In the genomic region with DNA sequence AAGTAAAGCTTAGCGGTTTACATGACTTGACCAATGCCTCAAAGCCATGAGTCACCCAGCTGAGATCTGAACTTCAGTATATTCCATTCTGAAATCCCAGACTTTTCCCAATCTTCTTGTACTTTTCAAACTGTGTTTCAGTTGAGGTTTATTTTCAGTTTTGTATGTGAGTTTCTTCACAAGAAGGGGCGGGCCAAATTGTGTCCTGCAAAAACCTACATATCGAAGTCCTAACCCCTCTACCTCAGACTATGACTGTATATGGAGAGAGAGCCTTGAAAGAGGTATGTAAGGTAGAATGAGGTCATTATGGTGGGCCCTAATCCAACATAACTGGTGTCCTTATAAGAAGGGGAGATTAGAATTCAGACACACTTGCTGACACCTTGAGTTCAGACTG, we compare ENCODE assay signal across 10 cellular contexts. TPM values are rescaled to one million over a fixed set of nuclear protein-coding genes. Genes with fewer than 3 reads are reported as not detected.
DNase-seq lines count a peak whose midpoint lies in the region; ATAC-seq, FAIRE-seq and TF ChIP-seq lines count a peak whose summit lies in the region.
"Had no signal": no experiment of that assay in that cellular context is flagged by ENCODE, and none has a peak within 500 bp of the region (broad histone marks: within the 10 kb centered on the region; RNA-seq: fewer than 3 reads in every experiment).

No MANE protein-coding gene starts in this region.

- no peak for TF ChIP-seq POLR2A in stomach (IDR thresholded peaks at IDR 0.05)

- H3K9ac ChIP-seq in adipocyte (ENCODE audit: low read length) = peak overlapping the region; percentile 92
- H3K9ac ChIP-seq in kidney (ENCODE audit: low read length in 2 of 2) = peak overlapping the region in 1 of 2 donors; percentile 48

- no peaks in the 10 kb centered on the region for H3K36me3 Mint-ChIP-seq in naive thymus-derived CD8-positive, alpha-beta T cell

- H3K9me3 ChIP-seq in adipocyte (ENCODE audit: control insufficient read depth, low read length) (no peaks in the 10 kb centered on the region), kidney (ENCODE audit: control insufficient read depth in 1 of 2, low read length in 2 of 2) (no peaks in the 10 kb centered on the region), stomach (no peaks in the 10 kb centered on the region)

- H3K4me1 Mint-ChIP-seq in naive thymus-derived CD8-positive, alpha-beta T cell = peaks cover 0 to 18% (median 2%) of the 10 kb centered on the region in 4 donors

- ATAC-seq in GM21825 (IDR thresholded peaks at IDR 0.05; ENCODE audit: unreplicated experiment) = peak; percentile 1
- no peak for ATAC-seq in naive thymus-derived CD8-positive, alpha-beta T cell

- H3K27me3 Mint-ChIP-seq in naive thymus-derived CD8-positive, alpha-beta T cell = peaks cover 0 to 24% (median 7%) of the 10 kb centered on the region in 5 donors
- H3K27me3 Mint-ChIP-seq: T-helper 17 cell had no signal

- FAIRE-seq in kidney (lab: Jason Lieb, UNC) = no peak
- FAIRE-seq: islet of Langerhans had no signal

- H3K4me3 ChIP-seq in adipocyte (ENCODE audit: low read length) (peak overlapping the region; percentile 88), kidney (ENCODE audit: low read length in 2 of 2) (peak overlapping the region; percentile 66 to 67), stomach (peak overlapping the region in 3 of 4 donors; percentile 37 to 42 (median 40))

- H3K4me3 Mint-ChIP-seq in naive thymus-derived CD8-positive, alpha-beta T cell = peak overlapping the region in 1 of 10 donors; percentile 81
- H3K4me3 Mint-ChIP-seq: T-helper 17 cell had no signal

- H3K27ac Mint-ChIP-seq in naive thymus-derived CD8-positive, alpha-beta T cell = peak overlapping the region in 1 of 10 donors; percentile 34
- H3K27ac Mint-ChIP-seq: T-helper 17 cell had no signal

- H3K27me3 ChIP-seq in adipocyte (replicated peaks; ENCODE audit: control insufficient read depth, insufficient read depth, low read length) (no peaks in the 10 kb centered on the region), stomach (no peaks in the 10 kb centered on the region)

- POLR2A ChIA-PET in naive thymus-derived CD8-positive, alpha-beta T cell (lab: Charles Lee) = no interaction called here

- intact Hi-C loops in kidney (cut with DNase I) = no loop called here
- intact Hi-C loops in stomach (cut with DNase I; ENCODE audit: low total_unique reads) = no loop called here

- TF ChIP-seq CTCF in kidney (IDR thresholded peaks at IDR 0.05; ENCODE audit: borderline replicate concordance, extremely low read depth, insufficient read depth) = no peak
- TF ChIP-seq CTCF in stomach (IDR thresholded peaks at IDR 0.05) = no peak

- DNase-seq in adipocyte (ENCODE audit: low read depth) (peak; percentile 48), kidney (no peak), stomach (no peak), hypothalamus (lab: John Stamatoyannopoulos, UW) (no peak), NCI-H1694 (lab: John Stamatoyannopoulos, UW) (no peak), SW480 (ENCODE audit: low spot score) (no peak)
- DNase-seq in naive thymus-derived CD8-positive, alpha-beta T cell = no peak
- DNase-seq: T-helper 17 cell had no signal

- peaks cover 3% of the 10 kb centered on the region for H3K36me3 ChIP-seq in adipocyte (ENCODE audit: control insufficient read depth, insufficient read depth, low read length, severe bottlenecking)
- no peaks in the 10 kb centered on the region for H3K36me3 ChIP-seq in kidney (ENCODE audit: control insufficient read depth in 1 of 2, insufficient read depth in 2 of 2, low read length in 2 of 2)
- peaks cover 0 to 3% (median 0%) of the 10 kb centered on the region in 4 donors for H3K36me3 ChIP-seq in stomach

- peak overlapping the region; percentile 81 to 83 for H3K27ac ChIP-seq in kidney (ENCODE audit: low read depth in 2 of 2, low read length in 2 of 2)
- peak overlapping the region in 4 of 5 donors; percentile 68 to 85 (median 78) for H3K27ac ChIP-seq in stomach

- peaks cover 44% of the 10 kb centered on the region for H3K4me1 ChIP-seq in adipocyte (ENCODE audit: control insufficient read depth, insufficient read depth, low read length)
- H3K4me1 ChIP-seq in kidney (ENCODE audit: control insufficient read depth in 1 of 2, insufficient read depth in 1 of 2, low read depth in 1 of 2, low read length in 2 of 2) = no peaks in the 10 kb centered on the region
- H3K4me1 ChIP-seq in stomach = peaks cover 5 to 19% (median 11%) of the 10 kb centered on the region in 4 donors

- peaks cover 0 to 9% (median 0%) of the 10 kb centered on the region in 9 donors for H3K9me3 Mint-ChIP-seq in naive thymus-derived CD8-positive, alpha-beta T cell

- TF ChIP-seq EP300 in stomach (IDR thresholded peaks at IDR 0.05) = no peak

- 82 to 88% (median 82%) methylated on average over 3 of the region's 3 CpGs for WGBS in stomach, 5 donors

RNA-seq across cellular contexts. Expression of gene TLR4, which starts 0.7 kb away (rescaled TPM):
- 33.4 TPM for total RNA-seq in kidney
- 5.8 TPM for polyA plus RNA-seq in kidney (ENCODE audit: insufficient read depth, low read depth, low replicate concordance)
- 10 to 100 TPM in 2 of 5 donors, 1 to 10 TPM in 2, under 1 TPM in 1; 0.29 to 24.8 (median 9.9) TPM for total RNA-seq in stomach
- polyA plus RNA-seq in stomach = 1 to 10 TPM in 2 of 3 donors, under 1 TPM in 1; 0.85 to 3.2 (median 3.1) TPM
- total RNA-seq in naive thymus-derived CD8-positive, alpha-beta T cell = under 1 TPM; 0.52 to 0.70 TPM
- polyA plus RNA-seq in naive thymus-derived CD8-positive, alpha-beta T cell = under 1 TPM in 2 of 3 donors, not detected in 1; 0.07 to 0.12 TPM
